ENCODE assay signal across 1 cellular context in the genomic region with DNA sequence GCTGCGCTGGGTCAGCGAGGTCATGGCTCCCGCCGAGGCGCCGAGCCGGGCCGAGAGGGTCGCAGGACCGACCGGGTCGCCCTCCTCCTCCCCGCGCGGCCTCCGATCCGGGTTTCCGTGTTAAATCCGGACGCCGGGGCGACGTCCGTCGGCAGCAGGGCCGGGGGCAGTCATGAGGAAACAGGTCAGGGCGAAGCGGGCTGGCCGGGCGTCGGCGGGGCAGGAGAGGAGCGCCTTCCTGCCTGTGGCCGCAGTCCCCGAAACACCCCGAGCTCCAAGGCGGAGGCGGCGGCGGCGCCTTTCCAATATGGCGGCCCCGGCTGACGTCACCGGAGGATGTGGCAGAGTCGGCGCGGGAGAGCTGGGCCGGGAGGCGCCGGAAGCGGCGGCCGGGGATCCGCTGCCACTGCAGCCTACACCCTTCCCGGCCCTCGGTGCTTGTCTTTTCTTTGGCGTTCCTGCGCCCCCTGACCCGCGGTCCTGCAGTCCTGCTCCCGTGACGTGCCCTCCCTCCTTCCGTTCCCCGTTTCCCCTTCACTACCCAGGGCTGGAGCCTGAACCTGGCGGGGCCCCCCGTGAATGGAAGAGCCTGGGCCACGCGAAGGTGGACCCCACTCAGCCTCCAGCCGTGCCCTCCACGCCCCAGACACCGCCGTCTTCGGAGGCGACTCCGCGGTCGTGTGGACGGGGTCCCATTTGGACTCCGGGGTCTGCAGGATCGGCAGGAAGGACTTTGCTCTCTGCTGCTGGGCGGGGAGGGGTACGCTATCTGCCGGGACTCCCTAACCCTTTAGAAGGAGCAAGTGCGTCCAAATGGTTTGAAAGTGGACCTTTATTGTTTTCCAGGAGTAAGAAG.
TF ChIP-seq lines count a peak whose summit lies in the region.

A gene (minus strand): TSS at position 309 of the 856 bp plus-strand sequence. CDS start 285 bp downstream, at position 24.

TF ChIP-seq in HEK293, 187 proteins besides CTCF, POLR2A, EP300 and RAD21 (continued from another document and continues in another):
- TF ChIP-seq KLF9 (tag by site-specific recombination; IDR thresholded peaks at IDR 0.05; ENCODE audit: low read depth): peak; percentile 60
- TF ChIP-seq, protein P1, sequence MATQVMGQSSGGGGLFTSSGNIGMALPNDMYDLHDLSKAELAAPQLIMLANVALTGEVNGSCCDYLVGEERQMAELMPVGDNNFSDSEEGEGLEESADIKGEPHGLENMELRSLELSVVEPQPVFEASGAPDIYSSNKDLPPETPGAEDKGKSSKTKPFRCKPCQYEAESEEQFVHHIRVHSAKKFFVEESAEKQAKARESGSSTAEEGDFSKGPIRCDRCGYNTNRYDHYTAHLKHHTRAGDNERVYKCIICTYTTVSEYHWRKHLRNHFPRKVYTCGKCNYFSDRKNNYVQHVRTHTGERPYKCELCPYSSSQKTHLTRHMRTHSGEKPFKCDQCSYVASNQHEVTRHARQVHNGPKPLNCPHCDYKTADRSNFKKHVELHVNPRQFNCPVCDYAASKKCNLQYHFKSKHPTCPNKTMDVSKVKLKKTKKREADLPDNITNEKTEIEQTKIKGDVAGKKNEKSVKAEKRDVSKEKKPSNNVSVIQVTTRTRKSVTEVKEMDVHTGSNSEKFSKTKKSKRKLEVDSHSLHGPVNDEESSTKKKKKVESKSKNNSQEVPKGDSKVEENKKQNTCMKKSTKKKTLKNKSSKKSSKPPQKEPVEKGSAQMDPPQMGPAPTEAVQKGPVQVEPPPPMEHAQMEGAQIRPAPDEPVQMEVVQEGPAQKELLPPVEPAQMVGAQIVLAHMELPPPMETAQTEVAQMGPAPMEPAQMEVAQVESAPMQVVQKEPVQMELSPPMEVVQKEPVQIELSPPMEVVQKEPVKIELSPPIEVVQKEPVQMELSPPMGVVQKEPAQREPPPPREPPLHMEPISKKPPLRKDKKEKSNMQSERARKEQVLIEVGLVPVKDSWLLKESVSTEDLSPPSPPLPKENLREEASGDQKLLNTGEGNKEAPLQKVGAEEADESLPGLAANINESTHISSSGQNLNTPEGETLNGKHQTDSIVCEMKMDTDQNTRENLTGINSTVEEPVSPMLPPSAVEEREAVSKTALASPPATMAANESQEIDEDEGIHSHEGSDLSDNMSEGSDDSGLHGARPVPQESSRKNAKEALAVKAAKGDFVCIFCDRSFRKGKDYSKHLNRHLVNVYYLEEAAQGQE (tag by site-specific recombination; IDR thresholded peaks at IDR 0.05): no peak; the same call in 1 of the 2 replicates
- peak; percentile 26; the same call in 1 of the 2 replicates for TF ChIP-seq SCRT2 (tag by site-specific recombination; IDR thresholded peaks at IDR 0.05)
- no peak for TF ChIP-seq ZNF521 (tag by site-specific recombination; IDR thresholded peaks at IDR 0.05)
- TF ChIP-seq ZSCAN30 (tag by site-specific recombination; IDR thresholded peaks at IDR 0.05): peak; percentile 98
- TF ChIP-seq, protein P2, sequence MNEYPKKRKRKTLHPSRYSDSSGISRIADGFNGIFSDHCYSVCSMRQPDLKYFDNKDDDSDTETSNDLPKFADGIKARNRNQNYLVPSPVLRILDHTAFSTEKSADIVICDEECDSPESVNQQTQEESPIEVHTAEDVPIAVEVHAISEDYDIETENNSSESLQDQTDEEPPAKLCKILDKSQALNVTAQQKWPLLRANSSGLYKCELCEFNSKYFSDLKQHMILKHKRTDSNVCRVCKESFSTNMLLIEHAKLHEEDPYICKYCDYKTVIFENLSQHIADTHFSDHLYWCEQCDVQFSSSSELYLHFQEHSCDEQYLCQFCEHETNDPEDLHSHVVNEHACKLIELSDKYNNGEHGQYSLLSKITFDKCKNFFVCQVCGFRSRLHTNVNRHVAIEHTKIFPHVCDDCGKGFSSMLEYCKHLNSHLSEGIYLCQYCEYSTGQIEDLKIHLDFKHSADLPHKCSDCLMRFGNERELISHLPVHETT (tag by site-specific recombination; IDR thresholded peaks at IDR 0.05): peak; percentile 64; the same call in 1 of the 2 replicates
- TF ChIP-seq, protein P3, sequence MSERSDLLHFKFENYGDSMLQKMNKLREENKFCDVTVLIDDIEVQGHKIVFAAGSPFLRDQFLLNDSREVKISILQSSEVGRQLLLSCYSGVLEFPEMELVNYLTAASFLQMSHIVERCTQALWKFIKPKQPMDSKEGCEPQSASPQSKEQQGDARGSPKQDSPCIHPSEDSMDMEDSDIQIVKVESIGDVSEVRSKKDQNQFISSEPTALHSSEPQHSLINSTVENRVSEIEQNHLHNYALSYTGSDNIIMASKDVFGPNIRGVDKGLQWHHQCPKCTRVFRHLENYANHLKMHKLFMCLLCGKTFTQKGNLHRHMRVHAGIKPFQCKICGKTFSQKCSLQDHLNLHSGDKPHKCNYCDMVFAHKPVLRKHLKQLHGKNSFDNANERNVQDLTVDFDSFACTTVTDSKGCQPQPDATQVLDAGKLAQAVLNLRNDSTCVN (tag by site-specific recombination; optimal IDR thresholded peaks at IDR 0.05): peak; percentile 87
- TF ChIP-seq ZNF560 (tag by site-specific recombination; IDR thresholded peaks at IDR 0.05; ENCODE audit: borderline replicate concordance): 0 out of 2 replicates have a peak, but pooled peaks have one; percentile 53
- no peak for TF ChIP-seq ZNF311 (tag by site-specific recombination; IDR thresholded peaks at IDR 0.05; ENCODE audit: borderline replicate concordance)
- TF ChIP-seq, protein P4, sequence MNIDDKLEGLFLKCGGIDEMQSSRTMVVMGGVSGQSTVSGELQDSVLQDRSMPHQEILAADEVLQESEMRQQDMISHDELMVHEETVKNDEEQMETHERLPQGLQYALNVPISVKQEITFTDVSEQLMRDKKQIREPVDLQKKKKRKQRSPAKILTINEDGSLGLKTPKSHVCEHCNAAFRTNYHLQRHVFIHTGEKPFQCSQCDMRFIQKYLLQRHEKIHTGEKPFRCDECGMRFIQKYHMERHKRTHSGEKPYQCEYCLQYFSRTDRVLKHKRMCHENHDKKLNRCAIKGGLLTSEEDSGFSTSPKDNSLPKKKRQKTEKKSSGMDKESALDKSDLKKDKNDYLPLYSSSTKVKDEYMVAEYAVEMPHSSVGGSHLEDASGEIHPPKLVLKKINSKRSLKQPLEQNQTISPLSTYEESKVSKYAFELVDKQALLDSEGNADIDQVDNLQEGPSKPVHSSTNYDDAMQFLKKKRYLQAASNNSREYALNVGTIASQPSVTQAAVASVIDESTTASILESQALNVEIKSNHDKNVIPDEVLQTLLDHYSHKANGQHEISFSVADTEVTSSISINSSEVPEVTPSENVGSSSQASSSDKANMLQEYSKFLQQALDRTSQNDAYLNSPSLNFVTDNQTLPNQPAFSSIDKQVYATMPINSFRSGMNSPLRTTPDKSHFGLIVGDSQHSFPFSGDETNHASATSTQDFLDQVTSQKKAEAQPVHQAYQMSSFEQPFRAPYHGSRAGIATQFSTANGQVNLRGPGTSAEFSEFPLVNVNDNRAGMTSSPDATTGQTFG (tag by site-specific recombination; IDR thresholded peaks at IDR 0.05; ENCODE audit: borderline replicate concordance): no peak
- peak; percentile 86 for TF ChIP-seq YY2 (tag by site-specific recombination; IDR thresholded peaks at IDR 0.05)
- no peak for TF ChIP-seq ZFP41 (tag by site-specific recombination; IDR thresholded peaks at IDR 0.05; ENCODE audit: borderline replicate concordance)
- no peak for TF ChIP-seq ZNF785 (tag by site-specific recombination; IDR thresholded peaks at IDR 0.05)
- TF ChIP-seq ZNF658 (tag by site-specific recombination; IDR thresholded peaks at IDR 0.05): no peak
- TF ChIP-seq GLI2 (tag by site-specific recombination; IDR thresholded peaks at IDR 0.05; ENCODE audit: borderline replicate concordance, low read depth): no peak
- no peak for TF ChIP-seq ZNF184 (tag by site-specific recombination; IDR thresholded peaks at IDR 0.05)
- no peak; the same call in 1 of the 2 replicates for TF ChIP-seq ZNF837 (tag by site-specific recombination; IDR thresholded peaks at IDR 0.05)
- TF ChIP-seq, protein P5, sequence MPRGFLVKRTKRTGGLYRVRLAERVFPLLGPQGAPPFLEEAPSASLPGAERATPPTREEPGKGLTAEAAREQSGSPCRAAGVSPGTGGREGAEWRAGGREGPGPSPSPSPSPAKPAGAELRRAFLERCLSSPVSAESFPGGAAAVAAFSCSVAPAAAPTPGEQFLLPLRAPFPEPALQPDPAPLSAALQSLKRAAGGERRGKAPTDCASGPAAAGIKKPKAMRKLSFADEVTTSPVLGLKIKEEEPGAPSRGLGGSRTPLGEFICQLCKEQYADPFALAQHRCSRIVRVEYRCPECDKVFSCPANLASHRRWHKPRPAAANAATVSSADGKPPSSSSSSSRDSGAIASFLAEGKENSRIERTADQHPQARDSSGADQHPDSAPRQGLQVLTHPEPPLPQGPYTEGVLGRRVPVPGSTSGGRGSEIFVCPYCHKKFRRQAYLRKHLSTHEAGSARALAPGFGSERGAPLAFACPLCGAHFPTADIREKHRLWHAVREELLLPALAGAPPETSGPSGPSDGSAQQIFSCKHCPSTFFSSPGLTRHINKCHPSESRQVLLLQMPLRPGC (tag by site-specific recombination; IDR thresholded peaks at IDR 0.05): peak; percentile 57
- TF ChIP-seq, protein P6, sequence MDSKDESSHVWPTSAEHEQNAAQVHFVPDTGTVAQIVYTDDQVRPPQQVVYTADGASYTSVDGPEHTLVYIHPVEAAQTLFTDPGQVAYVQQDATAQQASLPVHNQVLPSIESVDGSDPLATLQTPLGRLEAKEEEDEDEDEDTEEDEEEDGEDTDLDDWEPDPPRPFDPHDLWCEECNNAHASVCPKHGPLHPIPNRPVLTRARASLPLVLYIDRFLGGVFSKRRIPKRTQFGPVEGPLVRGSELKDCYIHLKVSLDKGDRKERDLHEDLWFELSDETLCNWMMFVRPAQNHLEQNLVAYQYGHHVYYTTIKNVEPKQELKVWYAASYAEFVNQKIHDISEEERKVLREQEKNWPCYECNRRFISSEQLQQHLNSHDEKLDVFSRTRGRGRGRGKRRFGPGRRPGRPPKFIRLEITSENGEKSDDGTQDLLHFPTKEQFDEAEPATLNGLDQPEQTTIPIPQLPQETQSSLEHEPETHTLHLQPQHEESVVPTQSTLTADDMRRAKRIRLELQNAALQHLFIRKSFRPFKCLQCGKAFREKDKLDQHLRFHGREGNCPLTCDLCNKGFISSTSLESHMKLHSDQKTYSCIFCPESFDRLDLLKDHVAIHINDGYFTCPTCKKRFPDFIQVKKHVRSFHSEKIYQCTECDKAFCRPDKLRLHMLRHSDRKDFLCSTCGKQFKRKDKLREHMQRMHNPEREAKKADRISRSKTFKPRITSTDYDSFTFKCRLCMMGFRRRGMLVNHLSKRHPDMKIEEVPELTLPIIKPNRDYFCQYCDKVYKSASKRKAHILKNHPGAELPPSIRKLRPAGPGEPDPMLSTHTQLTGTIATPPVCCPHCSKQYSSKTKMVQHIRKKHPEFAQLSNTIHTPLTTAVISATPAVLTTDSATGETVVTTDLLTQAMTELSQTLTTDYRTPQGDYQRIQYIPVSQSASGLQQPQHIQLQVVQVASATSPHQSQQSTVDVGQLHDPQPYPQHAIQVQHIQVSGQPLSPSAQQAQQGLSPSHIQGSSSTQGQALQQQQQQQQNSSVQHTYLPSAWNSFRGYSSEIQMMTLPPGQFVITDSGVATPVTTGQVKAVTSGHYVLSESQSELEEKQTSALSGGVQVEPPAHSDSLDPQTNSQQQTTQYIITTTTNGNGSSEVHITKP (tag by site-specific recombination; IDR thresholded peaks at IDR 0.05): peak; percentile 93
- TF ChIP-seq ZNF529 (tag by site-specific recombination; IDR thresholded peaks at IDR 0.05; ENCODE audit: insufficient replicate concordance): no peak
- TF ChIP-seq ZNF266 (tag by site-specific recombination; IDR thresholded peaks at IDR 0.05; ENCODE audit: low read depth): no peak
- peak; percentile 96 for TF ChIP-seq ZNF629 (tag by site-specific recombination; IDR thresholded peaks at IDR 0.05)
- no peak for TF ChIP-seq ZNF169 (tag by site-specific recombination; IDR thresholded peaks at IDR 0.05)
- peak; percentile 35; the same call in 1 of the 2 replicates for TF ChIP-seq ZNF10 (tag by site-specific recombination; IDR thresholded peaks at IDR 0.05)
- TF ChIP-seq ZNF623 (tag by site-specific recombination; IDR thresholded peaks at IDR 0.05): no peak
- no peak; the same call in 1 of the 2 replicates for TF ChIP-seq KLF10 (tag by site-specific recombination; IDR thresholded peaks at IDR 0.05)
- TF ChIP-seq, protein P7, sequence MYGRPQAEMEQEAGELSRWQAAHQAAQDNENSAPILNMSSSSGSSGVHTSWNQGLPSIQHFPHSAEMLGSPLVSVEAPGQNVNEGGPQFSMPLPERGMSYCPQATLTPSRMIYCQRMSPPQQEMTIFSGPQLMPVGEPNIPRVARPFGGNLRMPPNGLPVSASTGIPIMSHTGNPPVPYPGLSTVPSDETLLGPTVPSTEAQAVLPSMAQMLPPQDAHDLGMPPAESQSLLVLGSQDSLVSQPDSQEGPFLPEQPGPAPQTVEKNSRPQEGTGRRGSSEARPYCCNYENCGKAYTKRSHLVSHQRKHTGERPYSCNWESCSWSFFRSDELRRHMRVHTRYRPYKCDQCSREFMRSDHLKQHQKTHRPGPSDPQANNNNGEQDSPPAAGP (tag by site-specific recombination; IDR thresholded peaks at IDR 0.05): peak; percentile 89
- TF ChIP-seq, protein P8, sequence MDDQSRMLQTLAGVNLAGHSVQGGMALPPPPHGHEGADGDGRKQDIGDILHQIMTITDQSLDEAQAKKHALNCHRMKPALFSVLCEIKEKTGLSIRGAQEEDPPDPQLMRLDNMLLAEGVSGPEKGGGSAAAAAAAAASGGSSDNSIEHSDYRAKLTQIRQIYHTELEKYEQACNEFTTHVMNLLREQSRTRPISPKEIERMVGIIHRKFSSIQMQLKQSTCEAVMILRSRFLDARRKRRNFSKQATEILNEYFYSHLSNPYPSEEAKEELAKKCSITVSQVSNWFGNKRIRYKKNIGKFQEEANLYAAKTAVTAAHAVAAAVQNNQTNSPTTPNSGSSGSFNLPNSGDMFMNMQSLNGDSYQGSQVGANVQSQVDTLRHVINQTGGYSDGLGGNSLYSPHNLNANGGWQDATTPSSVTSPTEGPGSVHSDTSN (CRISPR knock-in tag; IDR thresholded peaks at IDR 0.05): peak; percentile 82
- peak; percentile 35 for TF ChIP-seq ZNF324 (tag by site-specific recombination; IDR thresholded peaks at IDR 0.05)
- no peak; the same call in 1 of the 2 replicates for TF ChIP-seq OVOL3 (tag by site-specific recombination; IDR thresholded peaks at IDR 0.05)
- TF ChIP-seq, protein P9, sequence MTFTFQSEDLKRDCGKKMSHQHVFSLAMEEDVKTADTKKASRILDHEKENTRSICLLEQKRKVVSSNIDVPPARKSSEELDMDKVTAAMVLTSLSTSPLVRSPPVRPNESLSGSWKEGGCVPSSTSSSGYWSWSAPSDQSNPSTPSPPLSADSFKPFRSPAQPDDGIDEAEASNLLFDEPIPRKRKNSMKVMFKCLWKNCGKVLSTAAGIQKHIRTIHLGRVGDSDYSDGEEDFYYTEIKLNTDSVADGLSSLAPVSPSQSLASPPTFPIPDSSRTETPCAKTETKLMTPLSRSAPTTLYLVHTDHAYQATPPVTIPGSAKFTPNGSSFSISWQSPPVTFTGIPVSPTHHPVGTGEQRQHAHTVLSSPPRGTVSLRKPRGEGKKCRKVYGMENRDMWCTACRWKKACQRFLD (tag by site-specific recombination; IDR thresholded peaks at IDR 0.05): no peak
- peak; percentile 95 for TF ChIP-seq ZNF561 (tag by site-specific recombination; IDR thresholded peaks at IDR 0.05; ENCODE audit: borderline replicate concordance)
- no peak for TF ChIP-seq GFI1B (tag by site-specific recombination; IDR thresholded peaks at IDR 0.05)
- TF ChIP-seq, protein P10, sequence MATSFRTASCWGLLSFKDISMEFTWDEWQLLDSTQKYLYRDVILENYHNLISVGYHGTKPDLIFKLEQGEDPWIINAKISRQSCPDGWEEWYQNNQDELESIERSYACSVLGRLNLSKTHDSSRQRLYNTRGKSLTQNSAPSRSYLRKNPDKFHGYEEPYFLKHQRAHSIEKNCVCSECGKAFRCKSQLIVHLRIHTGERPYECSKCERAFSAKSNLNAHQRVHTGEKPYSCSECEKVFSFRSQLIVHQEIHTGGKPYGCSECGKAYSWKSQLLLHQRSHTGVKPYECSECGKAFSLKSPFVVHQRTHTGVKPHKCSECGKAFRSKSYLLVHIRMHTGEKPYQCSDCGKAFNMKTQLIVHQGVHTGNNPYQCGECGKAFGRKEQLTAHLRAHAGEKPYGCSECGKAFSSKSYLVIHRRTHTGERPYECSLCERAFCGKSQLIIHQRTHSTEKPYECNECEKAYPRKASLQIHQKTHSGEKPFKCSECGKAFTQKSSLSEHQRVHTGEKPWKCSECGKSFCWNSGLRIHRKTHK (tag by site-specific recombination; IDR thresholded peaks at IDR 0.05): no peak
